Comparison of ENCODE assay signal across 27 cellular contexts in the genomic region with DNA sequence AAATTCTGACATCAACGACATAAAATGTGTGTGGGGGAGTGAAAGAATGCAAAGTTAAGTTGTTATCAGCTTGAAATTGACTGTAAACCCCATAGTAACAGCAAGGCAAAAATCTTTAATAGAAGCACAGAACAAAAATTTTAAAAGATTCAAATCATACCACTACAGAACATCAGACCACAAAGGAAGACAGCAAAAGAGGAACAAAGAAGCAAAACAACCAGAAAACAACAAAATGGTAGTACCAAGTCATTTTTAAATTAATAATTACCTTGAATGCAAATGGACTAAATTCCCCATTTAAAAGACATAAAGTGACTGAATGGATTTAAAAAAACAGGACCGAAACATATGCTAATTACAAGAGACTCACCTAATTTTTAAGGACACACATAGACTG. TPM values are rescaled to one million over a fixed set of nuclear protein-coding genes. Genes with fewer than 3 reads are reported as not detected.
"Had no signal": no experiment of that assay in that cellular context is flagged by ENCODE, and none has a peak within 500 bp of the region (broad histone marks: within the 10 kb centered on the region; RNA-seq: fewer than 3 reads in every experiment).

No MANE protein-coding gene starts in this region.

- H3K9me3 ChIP-seq: SJCRH30 had no signal

- ATAC-seq: Right ventricle myocardium inferior, SK-N-SH treated with all-trans-retinoic acid at 6 μM for 48 hours, T-helper 17 cell had no signal

- H3K27me3 Mint-ChIP-seq: T-helper 17 cell had no signal

- H3K36me3 ChIP-seq: MG63, SJCRH30 had no signal

- H3K4me3 ChIP-seq: MG63, PC-9, Peyer's patch, SJCRH30 had no signal

- H3K4me3 Mint-ChIP-seq: T-helper 17 cell had no signal

- H3K27ac Mint-ChIP-seq: T-helper 17 cell had no signal

- H3K4me1 ChIP-seq: Peyer's patch, SJCRH30 had no signal

- H3K4me2 ChIP-seq: PC-9 had no signal

- H3K27me3 ChIP-seq: MG63, Peyer's patch, SJCRH30 had no signal

- DNase-seq: Karpas-422, KG1, MG63, NCI-H1092, NCI-H1105 treated with DMSO at 0.1 percent for 48 hours, NCI-H1417 treated with DMSO at 0.1 percent for 48 hours, NCI-H146, NCI-H1694 treated with DMSO at 0.1 percent for 48 hours, NCI-H1930, NCI-H2081, NCI-H2107, NCI-H2227 treated with DMSO at 0.1 percent for 48 hours, NCI-H446, NCI-H510A, NCI-H524 treated with DMSO at 0.1 percent for 48 hours, NCI-H69, NCI-H774, PC-9, Peyer's patch, SHP77 treated with DMSO at 0.1 percent for 48 hours, SJCRH30, T-helper 1 cell, T-helper 17 cell had no signal

- H2AFZ ChIP-seq: PC-9 had no signal

- H3K27ac ChIP-seq: HL-60, PC-9, Peyer's patch, SJCRH30 had no signal

- FAIRE-seq: HTR-8/SVneo had no signal

- H3K4me1 Mint-ChIP-seq: T-helper 17 cell had no signal

RNA-seq across cellular contexts. Expression of a gene that starts 31.3 kb away (rescaled TPM):
- total RNA-seq: PC-9, T-helper 17 cell had no signal
